In genomic region chr1:41607810-41608209, GRCh38 we compare ENCODE assay signal across 18 cellular contexts.
A peak's percentile ranks its signal among the peaks of the same experiment; 100 is the strongest.
DNase-seq lines count a peak whose midpoint lies in the region; FAIRE-seq and TF ChIP-seq lines count a peak whose summit lies in the region.
"Had no signal": no experiment of that assay in that cellular context is flagged by ENCODE, and none has a peak within 500 bp of the region (broad histone marks: within the 10 kb centered on the region; RNA-seq: fewer than 3 reads in every experiment).

No MANE protein-coding gene starts in this region.

- no peak for DNase-seq in activated T-cell treated with anti-CD3 and anti-CD28 coated beads, Interleukin-2, amount 50 U/mL, for 24 hours
- DNase-seq in activated T-cell treated with anti-CD3 and anti-CD28 coated beads for 4 hours = no peak
- DNase-seq in astrocyte (ENCODE audit: low read depth) = no peak
- no peak for DNase-seq in mesothelial cell of epicardium (ENCODE audit: low spot score in 2 of 2, unreplicated experiment in 2 of 2)
- DNase-seq in HUDEP-2 (lab: John Stamatoyannopoulos, UW; ENCODE audit: unreplicated experiment in 76 of 76) = no peak
- DNase-seq in NCI-H2107 (lab: John Stamatoyannopoulos, UW) = no peak
- DNase-seq: COR-L47; GOT3; HFFc6; KG1; NCI-H1092; NCI-H1694; NCI-H345; NCI-H526 treated with DMSO at 0.1 percent for 48 hours; NK-92 treated with Interleukin-12 subunit alpha and Interleukin-12 subunit beta, amount 100 ng/mL, for 24 hours; PC-3 had no signal

- no peak overlapping the region for H3K27ac ChIP-seq in astrocyte (ENCODE audit: low read depth, low read length)

- H3K4me3 ChIP-seq in astrocyte (ENCODE audit: insufficient read depth, low read depth, low read length) = no peak overlapping the region

- H2AFZ ChIP-seq in astrocyte (ENCODE audit: low read depth, low read length) = no peak overlapping the region

- H3K27me3 ChIP-seq in astrocyte (ENCODE audit: insufficient read depth, low read length) = no peaks in the 10 kb centered on the region

- H3K9ac ChIP-seq in astrocyte (ENCODE audit: low read length) = no peak overlapping the region

- H3K9me3 Mint-ChIP-seq in activated T-cell treated with anti-CD3 and anti-CD28 coated beads, Interleukin-2, amount 50 U/mL, for 24 hours = no peaks in the 10 kb centered on the region
- peaks cover 2% of the 10 kb centered on the region for H3K9me3 Mint-ChIP-seq in astrocyte (ENCODE audit: unreplicated experiment)
- peaks cover 9% of the 10 kb centered on the region for H3K9me3 Mint-ChIP-seq in nephron
- peaks cover 4% of the 10 kb centered on the region for H3K9me3 Mint-ChIP-seq in mesothelial cell of epicardium
- H3K9me3 Mint-ChIP-seq: HFFc6 had no signal

- peak overlapping the region; percentile 56 for H3K4me2 ChIP-seq in astrocyte (ENCODE audit: low read length)

- H3K27ac Mint-ChIP-seq in activated T-cell treated with anti-CD3 and anti-CD28 coated beads, Interleukin-2, amount 50 U/mL, for 24 hours = peak overlapping the region; percentile 24
- H3K27ac Mint-ChIP-seq in astrocyte (ENCODE audit: unreplicated experiment) (no peak overlapping the region), nephron (peak overlapping the region in 2 of 3 experiments; percentile 5 to 77), mesothelial cell of epicardium (no peak overlapping the region)
- H3K27ac Mint-ChIP-seq: HFFc6 had no signal

- H4K20me1 ChIP-seq in astrocyte (ENCODE audit: insufficient read depth, low read length) = peaks cover 7% of the 10 kb centered on the region

- peaks cover 28% of the 10 kb centered on the region for H3K79me2 ChIP-seq in astrocyte (ENCODE audit: insufficient read depth, low read length)

- H3K27me3 Mint-ChIP-seq in activated T-cell treated with anti-CD3 and anti-CD28 coated beads, Interleukin-2, amount 50 U/mL, for 24 hours = no peaks in the 10 kb centered on the region
- peaks cover 12% of the 10 kb centered on the region for H3K27me3 Mint-ChIP-seq in astrocyte (ENCODE audit: low read depth, unreplicated experiment)
- no peaks in the 10 kb centered on the region for H3K27me3 Mint-ChIP-seq in nephron (ENCODE audit: low read depth)
- peaks cover 22% of the 10 kb centered on the region for H3K27me3 Mint-ChIP-seq in mesothelial cell of epicardium (ENCODE audit: low read depth)

- TF ChIP-seq CTCF in astrocyte (IDR thresholded peaks at IDR 0.05; ENCODE audit: insufficient read depth, low read depth, low read length) (no peak), nephron (IDR thresholded peaks at IDR 0.05; ENCODE audit: unreplicated experiment in 3 of 3) (no peak), mesothelial cell of epicardium (IDR thresholded peaks at IDR 0.05; ENCODE audit: unreplicated experiment) (no peak)

- no peak overlapping the region for H3K4me3 Mint-ChIP-seq in activated T-cell treated with anti-CD3 and anti-CD28 coated beads, Interleukin-2, amount 50 U/mL, for 24 hours
- H3K4me3 Mint-ChIP-seq in astrocyte (ENCODE audit: unreplicated experiment) = no peak overlapping the region
- no peak overlapping the region for H3K4me3 Mint-ChIP-seq in nephron
- no peak overlapping the region for H3K4me3 Mint-ChIP-seq in mesothelial cell of epicardium
- H3K4me3 Mint-ChIP-seq: CD14-positive monocyte, HFFc6 had no signal

- no peaks in the 10 kb centered on the region for H3K36me3 ChIP-seq in astrocyte (ENCODE audit: insufficient read depth, low read length)

- H3K9me3 ChIP-seq in astrocyte (ENCODE audit: insufficient read depth, low read depth, low read length) = no peaks in the 10 kb centered on the region

- H3K4me1 Mint-ChIP-seq in activated T-cell treated with anti-CD3 and anti-CD28 coated beads, Interleukin-2, amount 50 U/mL, for 24 hours (ENCODE audit: low read depth) = peaks cover 49% of the 10 kb centered on the region
- H3K4me1 Mint-ChIP-seq in astrocyte (ENCODE audit: low read depth, unreplicated experiment) (peaks cover 7% of the 10 kb centered on the region), nephron (peaks cover 30% of the 10 kb centered on the region), mesothelial cell of epicardium (peaks cover 6% of the 10 kb centered on the region)

- H3K4me1 ChIP-seq in astrocyte (ENCODE audit: insufficient read depth, low read length) = peaks cover 4% of the 10 kb centered on the region

- peaks cover 86% of the 10 kb centered on the region for H3K36me3 Mint-ChIP-seq in activated T-cell treated with anti-CD3 and anti-CD28 coated beads, Interleukin-2, amount 50 U/mL, for 24 hours (ENCODE audit: low read depth)
- H3K36me3 Mint-ChIP-seq in astrocyte (ENCODE audit: low read depth, unreplicated experiment) = peaks cover 3% of the 10 kb centered on the region
- no peaks in the 10 kb centered on the region for H3K36me3 Mint-ChIP-seq in nephron (ENCODE audit: low read depth)
- H3K36me3 Mint-ChIP-seq in mesothelial cell of epicardium = no peaks in the 10 kb centered on the region

- FAIRE-seq in astrocyte (lab: Jason Lieb, UNC) = no peak

Comparison
In these comparisons a context has a peak if more than half of its experiments do, and no peak if none do; other contexts are left out.
1. H3K27ac Mint-ChIP-seq: peak in activated T-cell treated with anti-CD3 and anti-CD28 coated beads, Interleukin-2, amount 50 U/mL, for 24 hours (single experiment) and nephron (2 of 3); none in astrocyte (single experiment) and mesothelial cell of epicardium (single experiment).